Comparison of ENCODE assay signal across 24 cellular contexts in genomic region chr10:58817499-58817898, GRCh38.
DNase-seq lines count a peak whose midpoint lies in the region; ATAC-seq and TF ChIP-seq lines count a peak whose summit lies in the region.
"Had no signal": no experiment of that assay in that cellular context is flagged by ENCODE, and none has a peak within 500 bp of the region (broad histone marks: within the 10 kb centered on the region; RNA-seq: fewer than 3 reads in every experiment).

No MANE protein-coding gene starts in this region.

- ATAC-seq in IMR-90 (ENCODE audit: low read depth) (peak; percentile 60), left colon (peak; percentile 35), HG03159 (IDR thresholded peaks at IDR 0.05; ENCODE audit: unreplicated experiment) (no peak), GM21576 (IDR thresholded peaks at IDR 0.05; ENCODE audit: unreplicated experiment) (no peak)
- ATAC-seq: natural killer cell treated with Interleukin-12 subunit alpha and Interleukin-12 subunit beta and Interleukin-15 and Interleukin-18, amount 100 ng/mL, for 72 hours; PC-3 had no signal

- H4K8ac ChIP-seq in IMR-90 (ENCODE audit: low read depth in 2 of 2, low read length in 2 of 2), result no peak overlapping the region

- H4K5ac ChIP-seq in IMR-90 (ENCODE audit: low read depth, low read length), result no peak overlapping the region

- no peak overlapping the region for H3K9ac ChIP-seq in IMR-90 (ENCODE audit: low read depth, low read length)
- H3K9ac ChIP-seq: GM23248 had no signal

- no peak overlapping the region for H3K14ac ChIP-seq in IMR-90 (replicated peaks; ENCODE audit: low read depth, low read length)

- H2AK5ac ChIP-seq in IMR-90 (ENCODE audit: low read depth, low read length), result no peak overlapping the region

- H4K20me1 ChIP-seq in IMR-90 (ENCODE audit: insufficient read depth, low read length), result no peaks in the 10 kb centered on the region

- no peaks in the 10 kb centered on the region for H3K79me1 ChIP-seq in IMR-90 (ENCODE audit: low read depth in 1 of 2, low read length in 2 of 2)

- no peaks in the 10 kb centered on the region for H3K9me3 ChIP-seq in IMR-90 (ENCODE audit: control insufficient read depth, insufficient read depth, low read length)
- H3K9me3 ChIP-seq: esophagus muscularis mucosa, suprapubic skin had no signal

- no TSS peak for BruUV-seq in IMR-90 (replicated peaks; lab: Mats Ljungman, UMichigan)

- H3K27ac ChIP-seq in IMR-90 (ENCODE audit: insufficient read depth, low read length), result no peak overlapping the region
- H3K27ac ChIP-seq: dorsolateral prefrontal cortex, GM23248, hepatocyte, suprapubic skin had no signal

- WGBS in IMR-90 (ENCODE audit: extremely low coverage in 2 of 2, insufficient read length in 1 of 2), 2 experiments, result no CpG with 5 or more reads among the region's 2 CpGs

- in situ Hi-C loops in IMR-90 (cut with MboI; ENCODE audit: low sequenced_read_pairs), result no loop called here

- H3K4ac ChIP-seq in IMR-90 (ENCODE audit: low read depth, low read length), result no peak overlapping the region

- H2BK15ac ChIP-seq in IMR-90 (ENCODE audit: low read depth, low read length), result no peak overlapping the region

- intact Hi-C loops in IMR-90 (cut with micrococcal nuclease) (no loop called here), left colon (cut with DNase I, micrococcal nuclease) (no loop called here)

- H4K91ac ChIP-seq in IMR-90 (ENCODE audit: insufficient read depth, low read depth, low read length), result no peak overlapping the region

- TF ChIP-seq CTCF in IMR-90 (conservative IDR thresholded peaks at IDR 0.05; ENCODE audit: low read depth, low read length) (no peak), cardiac fibroblast (IDR thresholded peaks at IDR 0.05; ENCODE audit: low read depth, low read length) (no peak)

- no peak overlapping the region for H3K4me2 ChIP-seq in IMR-90 (ENCODE audit: low read depth, low read length)
- H3K4me2 ChIP-seq: hepatocyte had no signal

- POLR2A ChIA-PET in IMR-90 (lab: Charles Lee; ENCODE audit: unreplicated experiment), result no interaction called here

- H2BK120ac ChIP-seq in IMR-90 (ENCODE audit: low read depth, low read length), result no peak overlapping the region

- no peak overlapping the region for H2AFZ ChIP-seq in IMR-90 (replicated peaks; ENCODE audit: low read length, poor library complexity)
- H2AFZ ChIP-seq: GM23248, hepatocyte had no signal

- DNase-seq in IMR-90 (peak; percentile 43), cardiac fibroblast (ENCODE audit: low read depth in 2 of 2) (peak; percentile 17 to 42), left colon (no peak), retina (peak; percentile 45), NCI-H1048 (lab: John Stamatoyannopoulos, UW) (no peak)
- DNase-seq: activated CD4-positive, alpha-beta T cell treated with anti-CD3 and anti-CD28 coated beads for 4 hours; activated CD8-positive, alpha-beta memory T cell treated with anti-CD3 and anti-CD28 coated beads, Interleukin-2, amount 50 U/mL, for 4 hours; activated gamma-delta T cell treated with Interleukin-2 at 50 U/mL for 16 hours; AML-193; COR-L47; dorsolateral prefrontal cortex; GM23248; left cardiac atrium; NCI-H1436 treated with DMSO at 0.1 percent for 48 hours; NCI-H526; PC-3; stimulated activated CD4-positive, alpha-beta T cell treated with anti-CD3 and anti-CD28 coated beads, Interleukin-2, amount 100 ng/mL, for 48 hours; T1000 had no signal

- CTCF ChIA-PET in IMR-90 (lab: Yijun Ruan, JAX), result interaction anchor here (1.5 kb wide), 1 partner anchor 287 kb away, joined by 4 read pairs; no protein-coding TSS in a partner anchor

- TF ChIP-seq RAD21 in IMR-90 (IDR thresholded peaks at IDR 0.05; ENCODE audit: low read length), result no peak

- H2BK20ac ChIP-seq in IMR-90 (ENCODE audit: low read depth, low read length), result no peak overlapping the region

- peaks cover 5% of the 10 kb centered on the region for H3K4me1 ChIP-seq in IMR-90 (ENCODE audit: control insufficient read depth, insufficient read depth, low read length)

- H3K18ac ChIP-seq in IMR-90 (ENCODE audit: low read depth, low read length), result no peak overlapping the region

- H3K23ac ChIP-seq in IMR-90 (ENCODE audit: low read depth, low read length), result no peak overlapping the region

- H3K27me3 ChIP-seq in IMR-90 (ENCODE audit: control insufficient read depth, insufficient read depth, low read length), result no peaks in the 10 kb centered on the region
- H3K27me3 ChIP-seq: dorsolateral prefrontal cortex, esophagus muscularis mucosa, hepatocyte, suprapubic skin had no signal

- H2BK5ac ChIP-seq in IMR-90 (ENCODE audit: low read depth, low read length, poor library complexity, severe bottlenecking), result no peak overlapping the region

- TF ChIP-seq POLR2A in IMR-90 (IDR thresholded peaks at IDR 0.05; ENCODE audit: low read depth, low read length), result no peak

- peaks cover 4% of the 10 kb centered on the region for H3K9me1 ChIP-seq in IMR-90 (ENCODE audit: insufficient read depth, low read length)

- H3K36me3 ChIP-seq in IMR-90 (ENCODE audit: control insufficient read depth, insufficient read depth, low read length), result peaks cover 9% of the 10 kb centered on the region

- dilution Hi-C loops in IMR-90 (cut with HindIII; ENCODE audit: low sequenced_read_pairs, unreplicated experiment), result no loop called here

- no peak overlapping the region for H3K56ac ChIP-seq in IMR-90 (ENCODE audit: extremely low read depth, insufficient read depth, low read length)

- no peak overlapping the region for H3K4me3 ChIP-seq in IMR-90 (ENCODE audit: insufficient read depth, low read depth, low read length)
- no peak overlapping the region for H3K4me3 ChIP-seq in cardiac fibroblast (replicated peaks in 1 of 2; ENCODE audit: low read depth in 2 of 2, low read length in 2 of 2)
- H3K4me3 ChIP-seq: dorsolateral prefrontal cortex, esophagus muscularis mucosa, GM23248, hepatocyte, suprapubic skin had no signal

- no peak overlapping the region for H2AK9ac ChIP-seq in IMR-90 (replicated peaks; ENCODE audit: low read depth, low read length, poor library complexity)

TF ChIP-seq in IMR-90, 13 proteins besides CTCF, POLR2A, EP300 and RAD21:
- TF ChIP-seq CEBPB (IDR thresholded peaks at IDR 0.05; ENCODE audit: low read depth, low read length) (no peak), CHD1 (IDR thresholded peaks at IDR 0.05; ENCODE audit: low read depth, low read length) (no peak), NFE2L2 (IDR thresholded peaks at IDR 0.05; ENCODE audit: low read depth, low read length) (no peak), SMC3 (IDR thresholded peaks at IDR 0.05; ENCODE audit: low read depth, low read length) (no peak), RCOR1 (IDR thresholded peaks at IDR 0.05; ENCODE audit: insufficient replicate concordance, low read length) (no peak), FOS (IDR thresholded peaks at IDR 0.05; ENCODE audit: low read depth, low read length) (no peak), MAZ (IDR thresholded peaks at IDR 0.05; ENCODE audit: borderline replicate concordance, low read depth, low read length) (no peak), RFX5 (IDR thresholded peaks at IDR 0.05; ENCODE audit: low read depth, low read length) (no peak), MAFK (IDR thresholded peaks at IDR 0.05; ENCODE audit: low read depth, low read length) (no peak), BHLHE40 (IDR thresholded peaks at IDR 0.05; ENCODE audit: low read depth, low read length) (no peak), MXI1 (IDR thresholded peaks at IDR 0.05; ENCODE audit: borderline replicate concordance, low read depth, low read length) (no peak)
- TF ChIP-seq, protein P1, sequence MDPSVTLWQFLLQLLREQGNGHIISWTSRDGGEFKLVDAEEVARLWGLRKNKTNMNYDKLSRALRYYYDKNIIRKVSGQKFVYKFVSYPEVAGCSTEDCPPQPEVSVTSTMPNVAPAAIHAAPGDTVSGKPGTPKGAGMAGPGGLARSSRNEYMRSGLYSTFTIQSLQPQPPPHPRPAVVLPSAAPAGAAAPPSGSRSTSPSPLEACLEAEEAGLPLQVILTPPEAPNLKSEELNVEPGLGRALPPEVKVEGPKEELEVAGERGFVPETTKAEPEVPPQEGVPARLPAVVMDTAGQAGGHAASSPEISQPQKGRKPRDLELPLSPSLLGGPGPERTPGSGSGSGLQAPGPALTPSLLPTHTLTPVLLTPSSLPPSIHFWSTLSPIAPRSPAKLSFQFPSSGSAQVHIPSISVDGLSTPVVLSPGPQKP (IDR thresholded peaks at IDR 0.05; ENCODE audit: borderline replicate concordance, low read depth, low read length), result no peak
- TF ChIP-seq, protein P2, sequence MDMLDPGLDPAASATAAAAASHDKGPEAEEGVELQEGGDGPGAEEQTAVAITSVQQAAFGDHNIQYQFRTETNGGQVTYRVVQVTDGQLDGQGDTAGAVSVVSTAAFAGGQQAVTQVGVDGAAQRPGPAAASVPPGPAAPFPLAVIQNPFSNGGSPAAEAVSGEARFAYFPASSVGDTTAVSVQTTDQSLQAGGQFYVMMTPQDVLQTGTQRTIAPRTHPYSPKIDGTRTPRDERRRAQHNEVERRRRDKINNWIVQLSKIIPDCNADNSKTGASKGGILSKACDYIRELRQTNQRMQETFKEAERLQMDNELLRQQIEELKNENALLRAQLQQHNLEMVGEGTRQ (IDR thresholded peaks at IDR 0.05; ENCODE audit: low read depth, low read length), result no peak

Comparison
In these comparisons a context has a peak if more than half of its experiments do, and no peak if none do; other contexts are left out.
1. ATAC-seq: peak in IMR-90 (single experiment) and left colon (single experiment); none in HG03159 (single experiment) and GM21576 (single experiment).
2. DNase-seq: peak in IMR-90 (single experiment), cardiac fibroblast (2 of 2) and retina (single experiment); none in left colon (0 of 2) and NCI-H1048 (single experiment).